In the genomic region with DNA sequence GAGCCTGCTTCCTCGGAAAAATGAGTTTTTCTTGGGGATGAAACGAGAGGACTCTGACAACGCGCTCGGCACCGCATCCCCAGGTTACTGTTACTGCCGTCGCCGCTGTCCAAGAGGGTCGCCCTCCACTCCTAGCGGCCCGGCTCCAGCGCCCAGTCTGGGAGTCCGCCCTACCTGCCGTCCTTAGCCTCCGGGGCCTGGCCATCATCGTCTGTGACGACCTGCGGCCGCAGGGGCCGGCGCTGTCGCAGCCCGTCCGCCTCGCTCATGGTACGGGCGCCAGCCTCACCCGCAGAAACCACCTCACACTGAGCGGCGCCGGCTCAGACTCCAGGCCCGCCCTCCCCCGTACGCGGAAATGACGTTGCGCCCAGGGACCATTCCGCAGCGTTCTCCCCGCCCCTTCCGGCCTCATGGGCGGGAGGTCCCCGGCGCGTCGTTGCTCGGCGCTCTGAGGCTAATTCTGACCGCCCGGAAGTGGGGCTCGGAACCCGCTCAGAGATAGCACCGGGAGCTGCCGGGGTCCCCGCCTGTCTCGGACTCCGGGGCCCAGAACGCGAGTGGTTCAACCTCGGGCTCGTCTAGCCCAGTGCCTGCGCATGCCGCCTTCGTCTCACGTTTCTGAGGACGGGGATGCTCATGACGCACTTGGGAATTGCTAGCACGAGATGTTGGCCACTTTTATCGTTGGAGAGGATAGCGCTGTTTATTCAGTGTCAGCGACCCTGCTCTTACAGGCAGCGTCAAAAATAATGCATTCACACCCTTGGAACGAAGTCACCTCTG, we compare ENCODE assay signal across 1 cellular context.
TF ChIP-seq lines count a peak whose summit lies in the region.

A gene with protein sequence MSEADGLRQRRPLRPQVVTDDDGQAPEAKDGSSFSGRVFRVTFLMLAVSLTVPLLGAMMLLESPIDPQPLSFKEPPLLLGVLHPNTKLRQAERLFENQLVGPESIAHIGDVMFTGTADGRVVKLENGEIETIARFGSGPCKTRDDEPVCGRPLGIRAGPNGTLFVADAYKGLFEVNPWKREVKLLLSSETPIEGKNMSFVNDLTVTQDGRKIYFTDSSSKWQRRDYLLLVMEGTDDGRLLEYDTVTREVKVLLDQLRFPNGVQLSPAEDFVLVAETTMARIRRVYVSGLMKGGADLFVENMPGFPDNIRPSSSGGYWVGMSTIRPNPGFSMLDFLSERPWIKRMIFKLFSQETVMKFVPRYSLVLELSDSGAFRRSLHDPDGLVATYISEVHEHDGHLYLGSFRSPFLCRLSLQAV (minus strand): TSS at position 332 of the 786 bp plus-strand sequence. CDS start 63 bp downstream, at position 269.

TF ChIP-seq in HepG2, 621 proteins besides CTCF, POLR2A, EP300 and RAD21 (continued from another document and continues in another):
- TF ChIP-seq ZNF10 (CRISPR knock-in tag; IDR thresholded peaks at IDR 0.05; ENCODE audit: borderline replicate concordance, low read depth) (no peak), ZIK1 (CRISPR knock-in tag; IDR thresholded peaks at IDR 0.05; ENCODE audit: borderline replicate concordance, low read depth) (peak; percentile 93; the same call in 1 of the 2 replicates), SP4 (CRISPR knock-in tag; IDR thresholded peaks at IDR 0.05) (peak; percentile 96), ZNF552 (CRISPR knock-in tag; IDR thresholded peaks at IDR 0.05; ENCODE audit: borderline replicate concordance) (peak; percentile 94), IRF2 (CRISPR knock-in tag; IDR thresholded peaks at IDR 0.05) (peak; percentile 88), POGK (CRISPR knock-in tag; conservative IDR thresholded peaks at IDR 0.05) (peak; percentile 95), ZZZ3 (CRISPR knock-in tag; IDR thresholded peaks at IDR 0.05; ENCODE audit: borderline replicate concordance) (peak; percentile 55; the same call in 1 of the 2 replicates), RBFOX2 (IDR thresholded peaks at IDR 0.05; ENCODE audit: low read depth, low read length) (peak; percentile 99), ZNF234 (CRISPR knock-in tag; conservative IDR thresholded peaks at IDR 0.05) (peak; percentile 70; the same call in 1 of the 2 replicates), BRD4 (CRISPR knock-in tag; IDR thresholded peaks at IDR 0.05) (peak; percentile 93; the same call in 1 of the 2 replicates), ZNF672 (CRISPR knock-in tag; IDR thresholded peaks at IDR 0.05) (no peak), ZNF550 (CRISPR knock-in tag; IDR thresholded peaks at IDR 0.05; ENCODE audit: borderline replicate concordance) (no peak), NR2F6 (IDR thresholded peaks at IDR 0.05) (no peak), NR2F6 (CRISPR knock-in tag; IDR thresholded peaks at IDR 0.05) (peak; percentile 69; the same call in 1 of the 2 replicates), KAT2B (IDR thresholded peaks at IDR 0.05; ENCODE audit: borderline replicate concordance, low read depth, low read length) (no peak), ZNF282 (IDR thresholded peaks at IDR 0.05; ENCODE audit: partially characterized antibody) (no peak), KDM1A (CRISPR knock-in tag; IDR thresholded peaks at IDR 0.05) (peak; percentile 15; the same call in 1 of the 2 replicates), RELA (CRISPR knock-in tag; IDR thresholded peaks at IDR 0.05) (peak; percentile 45; the same call in 1 of the 2 replicates), ZNF30 (CRISPR knock-in tag; IDR thresholded peaks at IDR 0.05) (peak; percentile 86; the same call in 1 of the 2 replicates), ZNF501 (CRISPR knock-in tag; IDR thresholded peaks at IDR 0.05) (peak; percentile 99), CSRNP2 (CRISPR knock-in tag; conservative IDR thresholded peaks at IDR 0.05; ENCODE audit: low read depth) (no peak), ZNF138 (CRISPR knock-in tag; IDR thresholded peaks at IDR 0.05; ENCODE audit: low read depth) (peak; percentile 89), AHDC1 (CRISPR knock-in tag; IDR thresholded peaks at IDR 0.05; ENCODE audit: borderline replicate concordance) (no peak; the same call in 1 of the 2 replicates), ZNF570 (CRISPR knock-in tag; IDR thresholded peaks at IDR 0.05; ENCODE audit: borderline replicate concordance) (no peak), ZMYM4 (CRISPR knock-in tag; IDR thresholded peaks at IDR 0.05) (peak; percentile 98), KLF9 (CRISPR knock-in tag; IDR thresholded peaks at IDR 0.05; ENCODE audit: low read depth) (peak; percentile 78; the same call in 1 of the 2 replicates), HIC2 (CRISPR knock-in tag; IDR thresholded peaks at IDR 0.05; ENCODE audit: low read depth) (no peak), SCMH1 (CRISPR knock-in tag; IDR thresholded peaks at IDR 0.05; ENCODE audit: borderline replicate concordance) (no peak), ZBTB46 (CRISPR knock-in tag; IDR thresholded peaks at IDR 0.05; ENCODE audit: borderline replicate concordance) (peak; percentile 23; the same call in 1 of the 2 replicates), NFKB2 (CRISPR knock-in tag; IDR thresholded peaks at IDR 0.05; ENCODE audit: borderline replicate concordance) (peak; percentile 99), ZNF547 (CRISPR knock-in tag; IDR thresholded peaks at IDR 0.05) (peak; percentile 96), MAFG (CRISPR knock-in tag; IDR thresholded peaks at IDR 0.05) (peak; percentile 62; the same call in 1 of the 2 replicates), CENPBD1 (CRISPR knock-in tag; IDR thresholded peaks at IDR 0.05; ENCODE audit: borderline replicate concordance, low read depth) (0 out of 2 replicates have a peak, but pooled peaks have one; percentile 89), NFE2 (CRISPR knock-in tag; IDR thresholded peaks at IDR 0.05) (no peak), GTF2F1 (IDR thresholded peaks at IDR 0.05; ENCODE audit: low read length) (no peak)
- TF ChIP-seq, protein P1, sequence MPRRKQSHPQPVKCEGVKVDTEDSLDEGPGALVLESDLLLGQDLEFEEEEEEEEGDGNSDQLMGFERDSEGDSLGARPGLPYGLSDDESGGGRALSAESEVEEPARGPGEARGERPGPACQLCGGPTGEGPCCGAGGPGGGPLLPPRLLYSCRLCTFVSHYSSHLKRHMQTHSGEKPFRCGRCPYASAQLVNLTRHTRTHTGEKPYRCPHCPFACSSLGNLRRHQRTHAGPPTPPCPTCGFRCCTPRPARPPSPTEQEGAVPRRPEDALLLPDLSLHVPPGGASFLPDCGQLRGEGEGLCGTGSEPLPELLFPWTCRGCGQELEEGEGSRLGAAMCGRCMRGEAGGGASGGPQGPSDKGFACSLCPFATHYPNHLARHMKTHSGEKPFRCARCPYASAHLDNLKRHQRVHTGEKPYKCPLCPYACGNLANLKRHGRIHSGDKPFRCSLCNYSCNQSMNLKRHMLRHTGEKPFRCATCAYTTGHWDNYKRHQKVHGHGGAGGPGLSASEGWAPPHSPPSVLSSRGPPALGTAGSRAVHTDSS (CRISPR knock-in tag; conservative IDR thresholded peaks at IDR 0.05): no peak
- TF ChIP-seq, protein P2, sequence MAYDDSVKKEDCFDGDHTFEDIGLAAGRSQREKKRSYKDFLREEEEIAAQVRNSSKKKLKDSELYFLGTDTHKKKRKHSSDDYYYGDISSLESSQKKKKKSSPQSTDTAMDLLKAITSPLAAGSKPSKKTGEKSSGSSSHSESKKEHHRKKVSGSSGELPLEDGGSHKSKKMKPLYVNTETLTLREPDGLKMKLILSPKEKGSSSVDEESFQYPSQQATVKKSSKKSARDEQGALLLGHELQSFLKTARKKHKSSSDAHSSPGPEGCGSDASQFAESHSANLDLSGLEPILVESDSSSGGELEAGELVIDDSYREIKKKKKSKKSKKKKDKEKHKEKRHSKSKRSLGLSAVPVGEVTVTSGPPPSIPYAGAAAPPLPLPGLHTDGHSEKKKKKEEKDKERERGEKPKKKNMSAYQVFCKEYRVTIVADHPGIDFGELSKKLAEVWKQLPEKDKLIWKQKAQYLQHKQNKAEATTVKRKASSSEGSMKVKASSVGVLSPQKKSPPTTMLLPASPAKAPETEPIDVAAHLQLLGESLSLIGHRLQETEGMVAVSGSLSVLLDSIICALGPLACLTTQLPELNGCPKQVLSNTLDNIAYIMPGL (CRISPR knock-in tag; IDR thresholded peaks at IDR 0.05; ENCODE audit: borderline replicate concordance in 1 of 2, low read depth in 1 of 2): peak; percentile 93 to 94; a peak in 3 of 4 replicates
